7 cellular contexts compared by ENCODE assay signal in genomic region chr12:51591020-51591901, GRCh38. TPM values are rescaled to one million over a fixed set of nuclear protein-coding genes. Genes with fewer than 3 reads are reported as not detected.
DNase-seq lines count a peak whose midpoint lies in the region; ATAC-seq, FAIRE-seq and TF ChIP-seq lines count a peak whose summit lies in the region.

Gene SCN8A (plus strand): TSS chr12:51591233. CDS start chr12:51662818, 71,585 bp downstream.

- no peaks in the 10 kb centered on the region for H3K36me3 Mint-ChIP-seq in IgD-negative memory B cell
- H3K36me3 Mint-ChIP-seq in T-helper 1 cell treated with Interleukin-12 subunit alpha and Interleukin-12 subunit beta and Interleukin-4 antibody, amounts not matched to agents 30 μg/mL and 1 μg/mL, for 36 hours (ENCODE audit: low read depth): no peaks in the 10 kb centered on the region

- peaks cover 30% of the 10 kb centered on the region for H3K27me3 Mint-ChIP-seq in IgD-negative memory B cell
- peaks cover 70% of the 10 kb centered on the region for H3K27me3 Mint-ChIP-seq in T-helper 1 cell treated with Interleukin-12 subunit alpha and Interleukin-12 subunit beta and Interleukin-4 antibody, amounts not matched to agents 30 μg/mL and 1 μg/mL, for 36 hours (ENCODE audit: low read depth)

- H3K4me1 Mint-ChIP-seq in IgD-negative memory B cell: peaks cover 4 to 11% (median 6%) of the 10 kb centered on the region in 3 donors
- H3K4me1 Mint-ChIP-seq in T-helper 1 cell treated with Interleukin-12 subunit alpha and Interleukin-12 subunit beta and Interleukin-4 antibody, amounts not matched to agents 30 μg/mL and 1 μg/mL, for 36 hours (ENCODE audit: low read depth): peaks cover 14% of the 10 kb centered on the region

- peak within 1 kb of the TSS; percentile 90 for H3K9ac ChIP-seq in iPS-15b (ENCODE audit: low read depth, low read length)
- H3K9ac ChIP-seq in skeletal muscle tissue (ENCODE audit: low read depth in 1 of 3, low read length in 3 of 3): no peak within 1 kb of the TSS

- H3K9me3 Mint-ChIP-seq in IgD-negative memory B cell: peaks cover 0 to 3% (median 0%) of the 10 kb centered on the region in 3 donors
- H3K9me3 Mint-ChIP-seq in T-helper 1 cell treated with Interleukin-12 subunit alpha and Interleukin-12 subunit beta and Interleukin-4 antibody, amounts not matched to agents 30 μg/mL and 1 μg/mL, for 36 hours: no peaks in the 10 kb centered on the region

- no peak for ATAC-seq in HG02973 (IDR thresholded peaks at IDR 0.05; ENCODE audit: unreplicated experiment)

- in situ Hi-C loops in astrocyte of the spinal cord (cut with HindIII; ENCODE audit: low sequenced_read_pairs): no loop called here

- H3K4me1 ChIP-seq in iPS-15b (ENCODE audit: control insufficient read depth, insufficient read depth, low read length) (peaks cover 12% of the 10 kb centered on the region), skeletal muscle tissue (ENCODE audit: control insufficient read depth in 3 of 3, insufficient read depth in 3 of 3, low read length in 3 of 3) (peaks cover 0 to 8% (median 0%) of the 10 kb centered on the region in 3 donors)

- DNase-seq in GM12892 (ENCODE audit: insufficient read length): peak; percentile 34
- peak; percentile 22 for DNase-seq in astrocyte of the spinal cord (ENCODE audit: low read depth, low spot score)

- H3K27me3 ChIP-seq in iPS-15b (ENCODE audit: control insufficient read depth, insufficient read depth, low read length): peaks cover 8% of the 10 kb centered on the region
- peaks cover 26 to 38% (median 30%) of the 10 kb centered on the region in 3 donors for H3K27me3 ChIP-seq in skeletal muscle tissue (ENCODE audit: control insufficient read depth in 3 of 3, insufficient read depth in 3 of 3, low read length in 3 of 3)

- no peak for FAIRE-seq in GM12892 (lab: Jason Lieb, UNC)

- no peaks in the 10 kb centered on the region for H3K9me3 ChIP-seq in iPS-15b (ENCODE audit: control insufficient read depth, insufficient read depth, low read length)
- H3K9me3 ChIP-seq in skeletal muscle tissue (ENCODE audit: control insufficient read depth in 3 of 3, low read length in 3 of 3): no peaks in the 10 kb centered on the region

- TF ChIP-seq CTCF in astrocyte of the spinal cord (IDR thresholded peaks at IDR 0.05; ENCODE audit: low read depth, low read length): no peak

- no peak for TF ChIP-seq POLR2A in GM12892 (IDR thresholded peaks at IDR 0.05; ENCODE audit: low read depth, low read length)

- H3K4me3 ChIP-seq in astrocyte of the spinal cord (ENCODE audit: low read depth, low read length): peak within 1 kb of the TSS; percentile 57
- H3K4me3 ChIP-seq in iPS-15b (ENCODE audit: low read depth, low read length): peak within 1 kb of the TSS; percentile 86
- H3K4me3 ChIP-seq in skeletal muscle tissue (ENCODE audit: low read length in 3 of 3): peak within 1 kb of the TSS; percentile 22 to 55 (median 39)

- H3K27ac Mint-ChIP-seq in IgD-negative memory B cell: peak within 1 kb of the TSS in 1 of 3 donors; percentile 12
- peak within 1 kb of the TSS; percentile 16 for H3K27ac Mint-ChIP-seq in T-helper 1 cell treated with Interleukin-12 subunit alpha and Interleukin-12 subunit beta and Interleukin-4 antibody, amounts not matched to agents 30 μg/mL and 1 μg/mL, for 36 hours

- H3K4me3 Mint-ChIP-seq in IgD-negative memory B cell: peak within 1 kb of the TSS; percentile 85 to 94 (median 90)
- peak within 1 kb of the TSS; percentile 86 for H3K4me3 Mint-ChIP-seq in T-helper 1 cell treated with Interleukin-12 subunit alpha and Interleukin-12 subunit beta and Interleukin-4 antibody, amounts not matched to agents 30 μg/mL and 1 μg/mL, for 36 hours

- H3K36me3 ChIP-seq in iPS-15b (ENCODE audit: control insufficient read depth, insufficient read depth, low read length): no peaks in the 10 kb centered on the region
- H3K36me3 ChIP-seq in skeletal muscle tissue (ENCODE audit: control insufficient read depth in 3 of 3, insufficient read depth in 3 of 3, low read length in 3 of 3): no peaks in the 10 kb centered on the region

- H3K27ac ChIP-seq in skeletal muscle tissue (ENCODE audit: low read depth, low read length): no peak within 1 kb of the TSS

RNA-seq across cellular contexts. Expression of gene SCN8A, which starts in this region (rescaled TPM):
- polyA plus RNA-seq in GM12892 (2012; ENCODE audit: missing spikeins): 0.21 TPM
- 0.85 TPM for polyA plus RNA-seq in IgD-negative memory B cell
- total RNA-seq in skeletal muscle tissue: 0.52 TPM
